39 cellular contexts compared by ENCODE assay signal in the genomic region with DNA sequence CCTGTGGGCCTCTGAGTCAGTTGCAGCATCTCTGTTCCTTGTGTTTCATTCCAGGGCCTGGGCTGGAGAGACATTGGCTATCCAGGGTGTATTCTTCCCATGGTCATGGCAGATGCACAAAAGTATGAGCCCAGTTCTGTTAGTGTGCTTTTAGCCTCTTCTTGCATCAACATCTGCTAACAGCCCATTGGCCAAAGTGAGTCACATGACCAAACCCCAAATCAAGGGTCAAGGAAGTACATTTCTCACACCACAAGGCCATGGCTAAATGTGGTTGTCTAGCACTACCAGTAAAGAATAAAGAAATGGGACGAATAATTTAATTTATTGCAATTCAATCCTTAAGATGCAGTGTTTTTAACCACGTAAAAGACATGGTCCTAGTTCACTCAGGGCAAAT. TPM values are rescaled to one million over a fixed set of nuclear protein-coding genes. Genes with fewer than 3 reads are reported as not detected.
"Had no signal": no experiment of that assay in that cellular context is flagged by ENCODE, and none has a peak within 500 bp of the region (broad histone marks: within the 10 kb centered on the region; RNA-seq: fewer than 3 reads in every experiment).

No MANE protein-coding gene starts in this region.

- DNase-seq: activated effector memory CD4-positive, alpha-beta T cell treated with anti-CD3 and anti-CD28 coated beads, Interleukin-2, amount 50 U/mL, for 16 hours; activated gamma-delta T cell; activated gamma-delta T cell treated with Interleukin-2 at 50 U/mL for 16 hours; activated naive CD4-positive, alpha-beta T cell; activated naive CD4-positive, alpha-beta T cell treated with anti-CD3 and anti-CD28 coated beads for 36 hours; activated naive CD4-positive, alpha-beta T cell treated with anti-CD3 and anti-CD28 coated beads, Interleukin-2, amount 10 ng/mL, durations not matched to agents 7 days and 5 days; activated naive CD4-positive, alpha-beta T cell treated with anti-CD3 and anti-CD28 coated beads, Interleukin-2, amount 50 U/mL, for 16 hours; activated naive CD4-positive, alpha-beta T cell treated with Interleukin-2 at 50 U/mL for 16 hours; activated naive CD8-positive, alpha-beta T cell treated with anti-CD3 and anti-CD28 coated beads for 36 hours; activated naive CD8-positive, alpha-beta T cell treated with anti-CD3 and anti-CD28 coated beads, Interleukin-2, amount 10 ng/mL, durations not matched to agents 7 days and 5 days; activated naive CD8-positive, alpha-beta T cell treated with anti-CD3 and anti-CD28 coated beads, Interleukin-2, amount 50 U/mL, for 24 hours; activated T-cell treated with anti-CD3 and anti-CD28 coated beads for 4 hours; activated T-cell treated with anti-CD3 and anti-CD28 coated beads, Interleukin-2, amount 50 U/mL, for 1 hour; activated T-cell treated with anti-CD3 and anti-CD28 coated beads, Interleukin-2, amount 50 U/mL, for 24 hours; activated T-cell treated with anti-CD3 and anti-CD28 coated beads, Interleukin-2, amount 50 U/mL, for 4 hours; activated T-cell treated with anti-CD3 and anti-CD28 coated beads, Interleukin-2, amount 50 U/mL, for 48 hours; activated T-cell treated with anti-CD3 and anti-CD28 coated beads, Interleukin-2, amount 50 U/mL, for 72 hours; adrenal gland; amniotic stem cell; amygdala; anterior cingulate cortex; aorta; body of pancreas; brain microvascular endothelial cell; caudate nucleus; central memory CD4-positive, alpha-beta T cell; cerebellar nuclear complex had no signal

- ATAC-seq: activated naive CD4-positive, alpha-beta T cell treated with anti-CD3 and anti-CD28 coated beads, Interleukin-2, amount 50 U/mL, for 72 hours; activated naive CD8-positive, alpha-beta T cell treated with anti-CD3 and anti-CD28 coated beads, Interleukin-2, amount 50 U/mL, for 24 hours; activated T-cell treated with anti-CD3 and anti-CD28 coated beads, Interleukin-2, amount 50 U/mL, for 4 hours; activated T-cell treated with anti-CD3 and anti-CD28 coated beads, Interleukin-2, amount 50 U/mL, for 72 hours; activated T-helper 17 cell treated with anti-CD3 and anti-CD28 coated beads, Interleukin-2, amount 50 U/mL, for 72 hours; body of pancreas had no signal

- H3K27me3 ChIP-seq: adrenal gland, ascending aorta, body of pancreas, brain microvascular endothelial cell, cardiac muscle cell had no signal

- H3K36me3 Mint-ChIP-seq: activated naive CD4-positive, alpha-beta T cell treated with anti-CD3 and anti-CD28 coated beads, Interleukin-2, amount 10 ng/mL, durations not matched to agents 7 days and 5 days; activated naive CD4-positive, alpha-beta T cell treated with anti-CD3 and anti-CD28 coated beads, Interleukin-2, amount 50 U/mL, for 24 hours; activated naive CD4-positive, alpha-beta T cell treated with anti-CD3 and anti-CD28 coated beads, Interleukin-2, amount 50 U/mL, for 72 hours; activated naive CD8-positive, alpha-beta T cell; activated naive CD8-positive, alpha-beta T cell treated with anti-CD3 and anti-CD28 coated beads for 36 hours; brain had no signal

- H3K4me1 ChIP-seq: adrenal gland, ascending aorta, body of pancreas had no signal

- H3K27me3 Mint-ChIP-seq: activated T-helper 17 cell treated with anti-CD3 and anti-CD28 coated beads, Interleukin-2, amount 50 U/mL, for 72 hours had no signal

- H3K4me3 Mint-ChIP-seq: activated naive CD4-positive, alpha-beta T cell treated with anti-CD3 and anti-CD28 coated beads for 36 hours; activated naive CD4-positive, alpha-beta T cell treated with anti-CD3 and anti-CD28 coated beads, Interleukin-2, amount 10 ng/mL, durations not matched to agents 7 days and 5 days; activated naive CD4-positive, alpha-beta T cell treated with anti-CD3 and anti-CD28 coated beads, Interleukin-2, amount 50 U/mL, for 24 hours; activated naive CD8-positive, alpha-beta T cell; activated naive CD8-positive, alpha-beta T cell treated with anti-CD3 and anti-CD28 coated beads for 36 hours; activated naive CD8-positive, alpha-beta T cell treated with anti-CD3 and anti-CD28 coated beads, Interleukin-2, amount 10 ng/mL, durations not matched to agents 7 days and 5 days; activated naive CD8-positive, alpha-beta T cell treated with anti-CD3 and anti-CD28 coated beads, Interleukin-2, amount 50 U/mL, for 24 hours; activated T-cell treated with anti-CD3 and anti-CD28 coated beads, Interleukin-2, amount 50 U/mL, for 24 hours; activated T-cell treated with anti-CD3 and anti-CD28 coated beads, Interleukin-2, amount 50 U/mL, for 4 hours; activated T-cell treated with anti-CD3 and anti-CD28 coated beads, Interleukin-2, amount 50 U/mL, for 72 hours; activated T-helper 1 cell treated with anti-CD3 and anti-CD28 coated beads, Interleukin-12 subunit alpha, Interleukin-12 subunit beta, Interleukin-2, Interleukin-4 antibody, amounts not matched to agents 30 ng/mL and 10 ng/mL and 1 ng/mL, durations not matched to agents 14 hours and 24 hours and 36 hours; activated T-helper 17 cell treated with anti-CD3 and anti-CD28 coated beads, Interleukin-2, amount 50 U/mL, for 72 hours; brain; central memory CD8-positive, alpha-beta T cell had no signal

- H3K9me3 ChIP-seq: adrenal gland, ascending aorta, body of pancreas had no signal

- H3K27ac ChIP-seq: adrenal gland, ascending aorta, body of pancreas, brain microvascular endothelial cell, cardiac muscle cell had no signal

- H3K27ac Mint-ChIP-seq: activated naive CD4-positive, alpha-beta T cell treated with anti-CD3 and anti-CD28 coated beads for 36 hours; activated naive CD4-positive, alpha-beta T cell treated with anti-CD3 and anti-CD28 coated beads, Interleukin-2, amount 10 ng/mL, durations not matched to agents 7 days and 5 days; activated naive CD4-positive, alpha-beta T cell treated with anti-CD3 and anti-CD28 coated beads, Interleukin-2, amount 50 U/mL, for 24 hours; activated naive CD4-positive, alpha-beta T cell treated with anti-CD3 and anti-CD28 coated beads, Interleukin-2, amount 50 U/mL, for 72 hours; activated naive CD8-positive, alpha-beta T cell; activated naive CD8-positive, alpha-beta T cell treated with anti-CD3 and anti-CD28 coated beads for 36 hours; activated naive CD8-positive, alpha-beta T cell treated with anti-CD3 and anti-CD28 coated beads, Interleukin-2, amount 10 ng/mL, durations not matched to agents 7 days and 5 days; activated naive CD8-positive, alpha-beta T cell treated with anti-CD3 and anti-CD28 coated beads, Interleukin-2, amount 50 U/mL, for 24 hours; activated T-cell treated with anti-CD3 and anti-CD28 coated beads, Interleukin-2, amount 50 U/mL, for 24 hours; activated T-cell treated with anti-CD3 and anti-CD28 coated beads, Interleukin-2, amount 50 U/mL, for 72 hours; activated T-helper 1 cell treated with anti-CD3 and anti-CD28 coated beads, Interleukin-12 subunit alpha, Interleukin-12 subunit beta, Interleukin-2, Interleukin-4 antibody, amounts not matched to agents 30 ng/mL and 10 ng/mL and 1 ng/mL, durations not matched to agents 14 hours and 24 hours and 36 hours; activated T-helper 17 cell treated with anti-CD3 and anti-CD28 coated beads, Interleukin-2, amount 50 U/mL, for 72 hours; activated T-helper 2 cell treated with anti-CD3 and anti-CD28 coated beads, Interferon-gamma antibody, Interleukin-2, Interleukin-4, amounts not matched to agents 10 μg/mL and 5 μg/mL and 100 μg/mL, durations not matched to agents 14 hours and 24 hours and 36 hours; brain had no signal

- FAIRE-seq: astrocyte, bronchial epithelial cell had no signal

- H3K4me1 Mint-ChIP-seq: activated naive CD4-positive, alpha-beta T cell treated with anti-CD3 and anti-CD28 coated beads, Interleukin-2, amount 10 ng/mL, durations not matched to agents 7 days and 5 days; activated naive CD4-positive, alpha-beta T cell treated with anti-CD3 and anti-CD28 coated beads, Interleukin-2, amount 50 U/mL, for 24 hours; activated naive CD8-positive, alpha-beta T cell treated with anti-CD3 and anti-CD28 coated beads, Interleukin-2, amount 10 ng/mL, durations not matched to agents 7 days and 5 days; brain; central memory CD8-positive, alpha-beta T cell had no signal

- H3K36me3 ChIP-seq: adrenal gland, ascending aorta, brain microvascular endothelial cell, cardiac muscle cell had no signal

- H3K9me3 Mint-ChIP-seq: activated naive CD4-positive, alpha-beta T cell treated with anti-CD3 and anti-CD28 coated beads for 36 hours; activated naive CD4-positive, alpha-beta T cell treated with anti-CD3 and anti-CD28 coated beads, Interleukin-2, amount 10 ng/mL, durations not matched to agents 7 days and 5 days; activated naive CD4-positive, alpha-beta T cell treated with anti-CD3 and anti-CD28 coated beads, Interleukin-2, amount 50 U/mL, for 24 hours; activated naive CD4-positive, alpha-beta T cell treated with anti-CD3 and anti-CD28 coated beads, Interleukin-2, amount 50 U/mL, for 72 hours; activated naive CD8-positive, alpha-beta T cell treated with anti-CD3 and anti-CD28 coated beads for 36 hours; activated naive CD8-positive, alpha-beta T cell treated with anti-CD3 and anti-CD28 coated beads, Interleukin-2, amount 10 ng/mL, durations not matched to agents 7 days and 5 days; activated naive CD8-positive, alpha-beta T cell treated with anti-CD3 and anti-CD28 coated beads, Interleukin-2, amount 50 U/mL, for 24 hours; activated T-cell treated with anti-CD3 and anti-CD28 coated beads, Interleukin-2, amount 50 U/mL, for 24 hours; activated T-cell treated with anti-CD3 and anti-CD28 coated beads, Interleukin-2, amount 50 U/mL, for 4 hours; activated T-cell treated with anti-CD3 and anti-CD28 coated beads, Interleukin-2, amount 50 U/mL, for 72 hours; activated T-helper 1 cell treated with anti-CD3 and anti-CD28 coated beads, Interleukin-12 subunit alpha, Interleukin-12 subunit beta, Interleukin-2, Interleukin-4 antibody, amounts not matched to agents 30 ng/mL and 10 ng/mL and 1 ng/mL, durations not matched to agents 14 hours and 24 hours and 36 hours; activated T-helper 17 cell treated with anti-CD3 and anti-CD28 coated beads, Interleukin-2, amount 50 U/mL, for 72 hours; activated T-helper 2 cell treated with anti-CD3 and anti-CD28 coated beads, Interferon-gamma antibody, Interleukin-2, Interleukin-4, amounts not matched to agents 10 μg/mL and 5 μg/mL and 100 μg/mL, durations not matched to agents 14 hours and 24 hours and 36 hours; brain; central memory CD8-positive, alpha-beta T cell had no signal

- H3K4me3 ChIP-seq: adrenal gland, ascending aorta, body of pancreas, cardiac muscle cell had no signal

RNA-seq across cellular contexts. Expression of a gene that starts 43.9 kb away (rescaled TPM):
- total RNA-seq: bronchial epithelial cell had no signal
